12 cellular contexts compared by ENCODE assay signal in the genomic region with DNA sequence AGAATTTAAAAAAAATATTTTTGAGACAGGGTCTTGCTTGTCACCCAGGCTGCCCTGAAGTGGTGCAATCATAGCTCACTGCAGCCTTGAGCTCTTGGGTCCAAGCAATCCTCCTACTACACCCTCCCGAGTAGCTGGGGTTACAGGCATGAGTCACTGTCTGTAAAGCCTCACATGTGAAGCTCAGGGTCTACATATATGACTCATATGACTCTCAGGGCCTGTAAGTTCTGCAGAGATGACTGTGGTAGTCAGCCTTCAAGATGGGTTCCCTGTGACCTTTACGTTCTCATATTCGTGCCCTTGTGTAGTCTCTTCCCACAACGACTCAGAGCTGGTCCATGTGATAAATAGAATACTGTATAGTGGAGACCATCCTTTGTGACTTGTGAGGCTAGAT. TPM values are rescaled to one million over a fixed set of nuclear protein-coding genes. Genes with fewer than 3 reads are reported as not detected.
DNase-seq lines count a peak whose midpoint lies in the region; ATAC-seq, FAIRE-seq and TF ChIP-seq lines count a peak whose summit lies in the region.
"Not testable (repeated sequence)": the region's sequence is repeated elsewhere in the genome, so short reads cannot be mapped to it uniquely, and the experiment has no call there.
"Had no signal": no experiment of that assay in that cellular context is flagged by ENCODE, and none has a peak within 500 bp of the region (broad histone marks: within the 10 kb centered on the region; RNA-seq: fewer than 3 reads in every experiment).

No MANE protein-coding gene starts in this region.

- H3K9me3 Mint-ChIP-seq in CD14-positive monocyte; activated CD4-positive, alpha-beta T cell treated with anti-CD3 and anti-CD28 coated beads for 36 hours (ENCODE audit: low read depth); activated T-helper 17 cell treated with anti-CD3 and anti-CD28 coated beads, Interleukin-2, amount 50 U/mL, for 72 hours; activated naive CD8-positive, alpha-beta T cell treated with anti-CD3 and anti-CD28 coated beads, Interleukin-2, amount 50 U/mL, for 24 hours; memory B cell; stimulated activated effector memory CD8-positive, alpha-beta T cell treated with anti-CD3 and anti-CD28 coated beads, Interleukin-12 subunit alpha, Interleukin-12 subunit beta, amount 100 ng/mL, for 72 hours: not testable (repeated sequence)

- not testable (repeated sequence) for H3K36me3 Mint-ChIP-seq in CD14-positive monocyte; activated CD4-positive, alpha-beta T cell treated with anti-CD3 and anti-CD28 coated beads for 36 hours (ENCODE audit: low read depth); activated T-helper 17 cell treated with anti-CD3 and anti-CD28 coated beads, Interleukin-2, amount 50 U/mL, for 72 hours (ENCODE audit: low read depth); activated naive CD8-positive, alpha-beta T cell treated with anti-CD3 and anti-CD28 coated beads, Interleukin-2, amount 50 U/mL, for 24 hours (ENCODE audit: low read depth)
- H3K36me3 Mint-ChIP-seq in memory B cell, result peaks cover 31% of the 10 kb centered on the region
- H3K36me3 Mint-ChIP-seq in stimulated activated effector memory CD8-positive, alpha-beta T cell treated with anti-CD3 and anti-CD28 coated beads, Interleukin-12 subunit alpha, Interleukin-12 subunit beta, amount 100 ng/mL, for 72 hours, result peaks cover 13% of the 10 kb centered on the region

- H3K4me1 Mint-ChIP-seq in CD14-positive monocyte (peaks cover 24% of the 10 kb centered on the region), memory B cell (peaks cover 42% of the 10 kb centered on the region)
- H3K4me1 Mint-ChIP-seq in activated CD4-positive, alpha-beta T cell treated with anti-CD3 and anti-CD28 coated beads for 36 hours; activated T-helper 17 cell treated with anti-CD3 and anti-CD28 coated beads, Interleukin-2, amount 50 U/mL, for 72 hours: not testable (repeated sequence)
- H3K4me1 Mint-ChIP-seq in activated naive CD8-positive, alpha-beta T cell treated with anti-CD3 and anti-CD28 coated beads, Interleukin-2, amount 50 U/mL, for 24 hours, result peaks cover 29% of the 10 kb centered on the region
- H3K4me1 Mint-ChIP-seq in stimulated activated effector memory CD8-positive, alpha-beta T cell treated with anti-CD3 and anti-CD28 coated beads, Interleukin-12 subunit alpha, Interleukin-12 subunit beta, amount 100 ng/mL, for 72 hours, result peaks cover 25% of the 10 kb centered on the region

- CTCF ChIA-PET in activated CD4-positive, alpha-beta T cell treated with anti-CD3 and anti-CD28 coated beads for 36 hours (lab: Charles Lee), result not testable (repeated sequence)

- DNase-seq in CD14-positive monocyte (ENCODE audit: low spot score), result peak; percentile 77
- DNase-seq in GM19239 (ENCODE audit: insufficient read length, low spot score); activated CD4-positive, alpha-beta T cell treated with anti-CD3 and anti-CD28 coated beads for 36 hours; activated naive CD8-positive, alpha-beta T cell treated with anti-CD3 and anti-CD28 coated beads, Interleukin-2, amount 50 U/mL, for 24 hours; memory B cell (ENCODE audit: low spot score in 2 of 2); stimulated activated effector memory CD8-positive, alpha-beta T cell treated with anti-CD3 and anti-CD28 coated beads, Interleukin-12 subunit alpha, Interleukin-12 subunit beta, amount 100 ng/mL, for 72 hours (ENCODE audit: low spot score in 2 of 2): not testable (repeated sequence)
- DNase-seq in MV-4-11 (lab: John Stamatoyannopoulos, UW), result peak; percentile 74

- FAIRE-seq in GM19239 (lab: Jason Lieb, UNC), result peak; percentile 88

- peaks cover 3 to 10% (median 6%) of the 10 kb centered on the region in 3 donors for H3K27me3 Mint-ChIP-seq in CD14-positive monocyte (ENCODE audit: low read depth in 3 of 3)
- H3K27me3 Mint-ChIP-seq in activated CD4-positive, alpha-beta T cell treated with anti-CD3 and anti-CD28 coated beads for 36 hours; activated T-helper 17 cell treated with anti-CD3 and anti-CD28 coated beads, Interleukin-2, amount 50 U/mL, for 72 hours; activated naive CD8-positive, alpha-beta T cell treated with anti-CD3 and anti-CD28 coated beads, Interleukin-2, amount 50 U/mL, for 24 hours; memory B cell: not testable (repeated sequence)

- POLR2A ChIA-PET in activated CD4-positive, alpha-beta T cell treated with anti-CD3 and anti-CD28 coated beads for 36 hours (lab: Charles Lee), result not testable (repeated sequence)

- intact Hi-C loops in CD14-positive monocyte (cut with micrococcal nuclease); activated CD4-positive, alpha-beta T cell treated with anti-CD3 and anti-CD28 coated beads for 36 hours (cut with DNase I, micrococcal nuclease): not testable (repeated sequence)

- H3K27ac Mint-ChIP-seq in CD14-positive monocyte; activated CD4-positive, alpha-beta T cell treated with anti-CD3 and anti-CD28 coated beads for 36 hours; activated naive CD8-positive, alpha-beta T cell treated with anti-CD3 and anti-CD28 coated beads, Interleukin-2, amount 50 U/mL, for 24 hours; stimulated activated effector memory CD8-positive, alpha-beta T cell treated with anti-CD3 and anti-CD28 coated beads, Interleukin-12 subunit alpha, Interleukin-12 subunit beta, amount 100 ng/mL, for 72 hours: not testable (repeated sequence)
- peak overlapping the region; percentile 65 for H3K27ac Mint-ChIP-seq in activated T-helper 17 cell treated with anti-CD3 and anti-CD28 coated beads, Interleukin-2, amount 50 U/mL, for 72 hours
- peak overlapping the region; percentile 22 for H3K27ac Mint-ChIP-seq in memory B cell

- H3K4me3 Mint-ChIP-seq in CD14-positive monocyte; activated CD4-positive, alpha-beta T cell treated with anti-CD3 and anti-CD28 coated beads for 36 hours; activated T-helper 17 cell treated with anti-CD3 and anti-CD28 coated beads, Interleukin-2, amount 50 U/mL, for 72 hours; activated naive CD8-positive, alpha-beta T cell treated with anti-CD3 and anti-CD28 coated beads, Interleukin-2, amount 50 U/mL, for 24 hours; memory B cell; stimulated activated effector memory CD8-positive, alpha-beta T cell treated with anti-CD3 and anti-CD28 coated beads, Interleukin-12 subunit alpha, Interleukin-12 subunit beta, amount 100 ng/mL, for 72 hours: not testable (repeated sequence)

- peak; percentile 42 for ATAC-seq in activated CD4-positive, alpha-beta T cell treated with anti-CD3 and anti-CD28 coated beads for 36 hours
- peak; percentile 67 for ATAC-seq in activated T-helper 17 cell treated with anti-CD3 and anti-CD28 coated beads, Interleukin-2, amount 50 U/mL, for 72 hours (replicated peaks)
- ATAC-seq in activated naive CD8-positive, alpha-beta T cell treated with anti-CD3 and anti-CD28 coated beads, Interleukin-2, amount 50 U/mL, for 24 hours, result peak; percentile 76
- ATAC-seq in memory B cell (ENCODE audit: low read depth), result not testable (repeated sequence)
- ATAC-seq in stimulated activated effector memory CD8-positive, alpha-beta T cell treated with anti-CD3 and anti-CD28 coated beads, Interleukin-12 subunit alpha, Interleukin-12 subunit beta, amount 100 ng/mL, for 72 hours, result peak; percentile 79

- not testable (repeated sequence) for TF ChIP-seq CTCF in CD14-positive monocyte (IDR thresholded peaks at IDR 0.05)

RNA-seq across cellular contexts. Expression of a gene that starts 6.5 kb away (rescaled TPM):
- polyA plus RNA-seq in CD14-positive monocyte, result 1 to 10 TPM in 1 of 2 donors, under 1 TPM in 1; 0.62 to 3.4 TPM
- 1 to 10 TPM; 2.4 to 2.5 TPM for total RNA-seq in activated CD4-positive, alpha-beta T cell treated with anti-CD3 and anti-CD28 coated beads for 36 hours
- total RNA-seq in activated T-helper 17 cell treated with anti-CD3 and anti-CD28 coated beads, Interleukin-2, amount 50 U/mL, for 72 hours, result 1 to 10 TPM in 1 of 2 donors, under 1 TPM in 1; 0.78 to 2.0 TPM
- total RNA-seq: H4, HepG2, HFFc6 had no signal
- polyA plus RNA-seq: BJ, HepG2 had no signal

RNA-seq across cellular contexts. Expression of a gene that starts 17.6 kb away (rescaled TPM):
- 100 to 1,000 TPM; 204 to 313 TPM for polyA plus RNA-seq in CD14-positive monocyte
- 100 to 1,000 TPM; 112 to 121 TPM for total RNA-seq in activated CD4-positive, alpha-beta T cell treated with anti-CD3 and anti-CD28 coated beads for 36 hours
- 100 to 1,000 TPM in 1 of 2 donors, 10 to 100 TPM in 1; 79.7 to 132 TPM for total RNA-seq in activated T-helper 17 cell treated with anti-CD3 and anti-CD28 coated beads, Interleukin-2, amount 50 U/mL, for 72 hours
